ENCODE assay signal across 1 cellular context in the genomic region with DNA sequence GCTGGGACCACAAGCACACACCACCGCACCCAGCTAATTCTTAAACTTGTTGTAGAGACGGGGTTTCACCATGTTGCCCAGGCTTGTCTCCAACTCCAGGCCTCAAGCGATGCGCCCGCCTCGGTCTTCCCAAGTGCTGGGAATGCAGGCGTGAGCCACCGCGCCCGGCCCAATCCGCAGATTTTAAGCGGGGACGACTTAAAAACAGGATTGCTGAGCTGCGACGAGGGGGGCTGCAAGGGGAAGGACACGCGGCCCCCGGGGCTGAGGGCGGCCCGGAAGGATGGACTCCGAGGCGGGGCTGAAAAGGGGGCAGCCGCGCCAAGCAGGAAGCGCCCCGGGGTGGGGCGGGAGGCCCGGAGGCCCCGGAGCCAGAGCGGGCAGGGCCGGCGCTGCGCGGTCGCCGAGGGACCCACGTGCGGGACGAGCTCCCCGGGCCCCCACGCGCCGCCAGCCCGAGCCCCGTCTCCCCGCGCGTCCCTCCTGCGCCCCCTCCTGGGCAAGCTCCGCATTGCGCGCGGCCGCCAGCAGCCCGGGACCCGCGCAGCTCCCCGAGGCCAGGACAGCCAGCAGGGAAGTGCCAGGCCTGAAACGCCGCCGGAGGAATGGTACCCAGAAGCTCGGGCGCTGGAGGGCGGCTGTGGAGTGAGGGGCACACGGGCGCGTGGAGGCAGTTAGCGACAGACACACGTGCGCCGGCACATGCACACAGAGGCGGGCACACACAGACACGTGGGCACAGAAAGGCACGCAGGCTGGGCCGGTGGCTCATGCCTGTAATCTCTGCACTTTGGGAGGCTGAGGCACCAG.
TF ChIP-seq lines count a peak whose summit lies in the region.

No MANE protein-coding gene starts in this region.

TF ChIP-seq in K562, 482 proteins besides CTCF, POLR2A, EP300 and RAD21 (continues in another document):
- 0 out of 2 replicates have a peak, but pooled peaks have one; percentile 20 for TF ChIP-seq XRCC5 (IDR thresholded peaks at IDR 0.05; ENCODE audit: low read depth, low read length)
- no peak for TF ChIP-seq HMG20B (CRISPR knock-in tag; IDR thresholded peaks at IDR 0.05)
- peak; percentile 56 for TF ChIP-seq VEZF1 (CRISPR knock-in tag; IDR thresholded peaks at IDR 0.05)
- TF ChIP-seq L3MBTL2 (IDR thresholded peaks at IDR 0.05): peak; percentile 81
- TF ChIP-seq YY1 (IDR thresholded peaks at IDR 0.05; ENCODE audit: borderline replicate concordance in 1 of 3, control insufficient read depth in 1 of 3, extremely low read depth in 1 of 3, insufficient read depth in 3 of 3, insufficient read length in 1 of 3, insufficient replicate concordance in 2 of 3, low read depth in 1 of 3, low read length in 2 of 3): peak in 1 of 3 experiments; percentile 16
- TF ChIP-seq ZNF121 (CRISPR knock-in tag; conservative IDR thresholded peaks at IDR 0.05): no peak
- peak; percentile 76 to 82 for TF ChIP-seq NRF1 (conservative IDR thresholded peaks at IDR 0.05 in 1 of 2, IDR thresholded peaks at IDR 0.05 in 1 of 2)
- peak; percentile 50; the same call in 1 of the 2 replicates for TF ChIP-seq BHLHE40 (IDR thresholded peaks at IDR 0.05; ENCODE audit: low read length)
- TF ChIP-seq SAFB (IDR thresholded peaks at IDR 0.05; ENCODE audit: borderline replicate concordance, low read depth, low read length): peak; percentile 78
- no peak for TF ChIP-seq E2F1 (CRISPR knock-in tag; IDR thresholded peaks at IDR 0.05)
- TF ChIP-seq ZBTB7A (IDR thresholded peaks at IDR 0.05; ENCODE audit: borderline replicate concordance, control insufficient read depth, low read depth, low read length): peak; percentile 71; the same call in 1 of the 2 replicates
- TF ChIP-seq HNRNPL (IDR thresholded peaks at IDR 0.05; ENCODE audit: low read depth, low read length): peak; percentile 71; the same call in 1 of the 2 replicates
- peak; percentile 22; the same call in 1 of the 2 replicates for TF ChIP-seq CHD2 (IDR thresholded peaks at IDR 0.05; ENCODE audit: low read depth, low read length)
- TF ChIP-seq PTBP1 (IDR thresholded peaks at IDR 0.05; ENCODE audit: low read depth, low read length): no peak
- no peak for TF ChIP-seq PHTF2 (CRISPR knock-in tag; IDR thresholded peaks at IDR 0.05)
- no peak for TF ChIP-seq RBM34 (IDR thresholded peaks at IDR 0.05; ENCODE audit: borderline replicate concordance, insufficient read depth, low read length)
- TF ChIP-seq CREM (IDR thresholded peaks at IDR 0.05; ENCODE audit: low read depth): peak; percentile 60
- no peak for TF ChIP-seq ZNF77 (CRISPR knock-in tag; IDR thresholded peaks at IDR 0.05)
- TF ChIP-seq, protein P1, sequence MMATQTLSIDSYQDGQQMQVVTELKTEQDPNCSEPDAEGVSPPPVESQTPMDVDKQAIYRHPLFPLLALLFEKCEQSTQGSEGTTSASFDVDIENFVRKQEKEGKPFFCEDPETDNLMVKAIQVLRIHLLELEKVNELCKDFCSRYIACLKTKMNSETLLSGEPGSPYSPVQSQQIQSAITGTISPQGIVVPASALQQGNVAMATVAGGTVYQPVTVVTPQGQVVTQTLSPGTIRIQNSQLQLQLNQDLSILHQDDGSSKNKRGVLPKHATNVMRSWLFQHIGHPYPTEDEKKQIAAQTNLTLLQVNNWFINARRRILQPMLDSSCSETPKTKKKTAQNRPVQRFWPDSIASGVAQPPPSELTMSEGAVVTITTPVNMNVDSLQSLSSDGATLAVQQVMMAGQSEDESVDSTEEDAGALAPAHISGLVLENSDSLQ (IDR thresholded peaks at IDR 0.05): no peak
- TF ChIP-seq, protein P2, sequence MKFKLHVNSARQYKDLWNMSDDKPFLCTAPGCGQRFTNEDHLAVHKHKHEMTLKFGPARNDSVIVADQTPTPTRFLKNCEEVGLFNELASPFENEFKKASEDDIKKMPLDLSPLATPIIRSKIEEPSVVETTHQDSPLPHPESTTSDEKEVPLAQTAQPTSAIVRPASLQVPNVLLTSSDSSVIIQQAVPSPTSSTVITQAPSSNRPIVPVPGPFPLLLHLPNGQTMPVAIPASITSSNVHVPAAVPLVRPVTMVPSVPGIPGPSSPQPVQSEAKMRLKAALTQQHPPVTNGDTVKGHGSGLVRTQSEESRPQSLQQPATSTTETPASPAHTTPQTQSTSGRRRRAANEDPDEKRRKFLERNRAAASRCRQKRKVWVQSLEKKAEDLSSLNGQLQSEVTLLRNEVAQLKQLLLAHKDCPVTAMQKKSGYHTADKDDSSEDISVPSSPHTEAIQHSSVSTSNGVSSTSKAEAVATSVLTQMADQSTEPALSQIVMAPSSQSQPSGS (CRISPR knock-in tag; IDR thresholded peaks at IDR 0.05): no peak
- peak; percentile 82 for TF ChIP-seq SMC3 (conservative IDR thresholded peaks at IDR 0.05; ENCODE audit: insufficient read depth, low read depth, low read length)
- TF ChIP-seq TFE3 (CRISPR knock-in tag; IDR thresholded peaks at IDR 0.05): no peak
- TF ChIP-seq SIN3B (IDR thresholded peaks at IDR 0.05; ENCODE audit: low read depth): 0 out of 2 replicates have a peak, but pooled peaks have one; percentile 42
- peak; percentile 22; the same call in 1 of the 2 replicates for TF ChIP-seq CTBP1 (IDR thresholded peaks at IDR 0.05; ENCODE audit: borderline replicate concordance)
- TF ChIP-seq ZBTB49 (CRISPR knock-in tag; IDR thresholded peaks at IDR 0.05; ENCODE audit: borderline replicate concordance): no peak
- TF ChIP-seq MAX (CRISPR knock-in tag; IDR thresholded peaks at IDR 0.05): peak; percentile 38
- TF ChIP-seq ETS1 (conservative IDR thresholded peaks at IDR 0.05; ENCODE audit: control insufficient read depth, low read depth, low read length): peak; percentile 35; the same call in 1 of the 2 replicates
- peak; percentile 58; the same call in 1 of the 2 replicates for TF ChIP-seq CXXC5 (CRISPR knock-in tag; IDR thresholded peaks at IDR 0.05)
- no peak for TF ChIP-seq ETV1 (tag; conservative IDR thresholded peaks at IDR 0.05; ENCODE audit: low read depth)
- TF ChIP-seq, protein P3, sequence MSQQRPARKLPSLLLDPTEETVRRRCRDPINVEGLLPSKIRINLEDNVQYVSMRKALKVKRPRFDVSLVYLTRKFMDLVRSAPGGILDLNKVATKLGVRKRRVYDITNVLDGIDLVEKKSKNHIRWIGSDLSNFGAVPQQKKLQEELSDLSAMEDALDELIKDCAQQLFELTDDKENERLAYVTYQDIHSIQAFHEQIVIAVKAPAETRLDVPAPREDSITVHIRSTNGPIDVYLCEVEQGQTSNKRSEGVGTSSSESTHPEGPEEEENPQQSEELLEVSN (IDR thresholded peaks at IDR 0.05; ENCODE audit: borderline replicate concordance in 1 of 2, extremely low read depth in 1 of 2, insufficient read depth in 1 of 2, insufficient read length in 1 of 2, low read depth in 1 of 2, low read length in 1 of 2, poor library complexity in 1 of 2, severe bottlenecking in 1 of 2): peak; percentile 73 to 92
- TF ChIP-seq STAG1 (CRISPR knock-in tag; IDR thresholded peaks at IDR 0.05; ENCODE audit: borderline replicate concordance): peak; percentile 76; the same call in 1 of the 2 replicates
- no peak for TF ChIP-seq RBM17 (IDR thresholded peaks at IDR 0.05; ENCODE audit: borderline replicate concordance, low read depth, low read length)
- TF ChIP-seq, protein P4, sequence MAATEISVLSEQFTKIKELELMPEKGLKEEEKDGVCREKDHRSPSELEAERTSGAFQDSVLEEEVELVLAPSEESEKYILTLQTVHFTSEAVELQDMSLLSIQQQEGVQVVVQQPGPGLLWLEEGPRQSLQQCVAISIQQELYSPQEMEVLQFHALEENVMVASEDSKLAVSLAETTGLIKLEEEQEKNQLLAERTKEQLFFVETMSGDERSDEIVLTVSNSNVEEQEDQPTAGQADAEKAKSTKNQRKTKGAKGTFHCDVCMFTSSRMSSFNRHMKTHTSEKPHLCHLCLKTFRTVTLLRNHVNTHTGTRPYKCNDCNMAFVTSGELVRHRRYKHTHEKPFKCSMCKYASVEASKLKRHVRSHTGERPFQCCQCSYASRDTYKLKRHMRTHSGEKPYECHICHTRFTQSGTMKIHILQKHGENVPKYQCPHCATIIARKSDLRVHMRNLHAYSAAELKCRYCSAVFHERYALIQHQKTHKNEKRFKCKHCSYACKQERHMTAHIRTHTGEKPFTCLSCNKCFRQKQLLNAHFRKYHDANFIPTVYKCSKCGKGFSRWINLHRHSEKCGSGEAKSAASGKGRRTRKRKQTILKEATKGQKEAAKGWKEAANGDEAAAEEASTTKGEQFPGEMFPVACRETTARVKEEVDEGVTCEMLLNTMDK (IDR thresholded peaks at IDR 0.05; ENCODE audit: borderline replicate concordance, insufficient read depth, low read depth, low read length, poor library complexity, severe bottlenecking): peak; percentile 28
- TF ChIP-seq POLR2G (IDR thresholded peaks at IDR 0.05; ENCODE audit: low read depth, low read length): 0 out of 2 replicates have a peak, but pooled peaks have one; percentile 16
- TF ChIP-seq TRIM25 (IDR thresholded peaks at IDR 0.05; ENCODE audit: borderline replicate concordance): no peak
- TF ChIP-seq MYC (IDR thresholded peaks at IDR 0.05; ENCODE audit: low read depth, low read length): peak; percentile 66
- TF ChIP-seq MYC (CRISPR knock-in tag; IDR thresholded peaks at IDR 0.05; ENCODE audit: borderline replicate concordance, low read depth): no peak
- no peak for TF ChIP-seq FUS (optimal IDR thresholded peaks at IDR 0.05; ENCODE audit: low read depth, low read length)
- TF ChIP-seq NR3C1 (CRISPR knock-in tag; IDR thresholded peaks at IDR 0.05): 0 out of 2 replicates have a peak, but pooled peaks have one; percentile 30
- no peak for TF ChIP-seq CHCHD3 (CRISPR knock-in tag; IDR thresholded peaks at IDR 0.05)
- 0 out of 2 replicates have a peak, but pooled peaks have one; percentile 52 for TF ChIP-seq TARDBP (IDR thresholded peaks at IDR 0.05)
